16 cellular contexts compared by ENCODE assay signal in genomic region chr14:51224551-51224950, GRCh38.
"Had no signal": no experiment of that assay in that cellular context is flagged by ENCODE, and none has a peak within 500 bp of the region (broad histone marks: within the 10 kb centered on the region; RNA-seq: fewer than 3 reads in every experiment).

No MANE protein-coding gene starts in this region.

- H3K4me1 ChIP-seq: colonic mucosa, right lobe of liver, testis, upper lobe of right lung had no signal

- H3K9me3 ChIP-seq: colonic mucosa, right lobe of liver, testis, upper lobe of right lung had no signal

- H3K27me3 ChIP-seq: cardiac muscle cell, colonic mucosa, right lobe of liver, testis, upper lobe of right lung had no signal

- H3K4me3 ChIP-seq: cardiac muscle cell, colonic mucosa, right lobe of liver, testis, upper lobe of right lung had no signal

- H3K27ac ChIP-seq: cardiac muscle cell, colonic mucosa, right lobe of liver, testis, upper lobe of right lung had no signal

- DNase-seq: activated CD4-positive, alpha-beta T cell treated with anti-CD3 and anti-CD28 coated beads for 1 hour; activated CD4-positive, alpha-beta T cell treated with anti-CD3 and anti-CD28 coated beads, Interleukin-2, amount 50 U/mL, for 48 hours; activated CD8-positive, alpha-beta memory T cell treated with anti-CD3 and anti-CD28 coated beads, Interleukin-2, amount 10 ng/mL, durations not matched to agents 7 days and 5 days; activated gamma-delta T cell; activated T-cell treated with anti-CD3 and anti-CD28 coated beads, Interleukin-2, amount 50 U/mL, for 48 hours; colonic mucosa; glutamatergic neuron; left colon; naive thymus-derived CD4-positive, alpha-beta T cell; right lobe of liver; stimulated activated CD4-positive, alpha-beta T cell treated with anti-CD3 and anti-CD28 coated beads, Interleukin-4, amount 100 ng/mL, for 1 hour; stimulated activated CD8-positive, alpha-beta memory T cell treated with anti-CD3 and anti-CD28 coated beads, Interleukin-4, amount 100 ng/mL, for 48 hours; stimulated activated naive CD8-positive, alpha-beta T cell treated with anti-CD3 and anti-CD28 coated beads, Interleukin-15, amount 100 ng/mL, for 72 hours; testis; upper lobe of right lung had no signal

- H3K36me3 ChIP-seq: cardiac muscle cell, colonic mucosa, right lobe of liver, upper lobe of right lung had no signal

- ATAC-seq: activated CD8-positive, alpha-beta memory T cell treated with anti-CD3 and anti-CD28 coated beads, Interleukin-2, amount 10 ng/mL, durations not matched to agents 7 days and 5 days; left colon; naive thymus-derived CD4-positive, alpha-beta T cell; right lobe of liver; stimulated activated naive CD8-positive, alpha-beta T cell treated with anti-CD3 and anti-CD28 coated beads, Interleukin-15, amount 100 ng/mL, for 72 hours; upper lobe of right lung had no signal
